ENCODE assay signal across 19 cellular contexts in genomic region chr2:19748073-19748375, GRCh38.
"Had no signal": no experiment of that assay in that cellular context is flagged by ENCODE, and none has a peak within 500 bp of the region (broad histone marks: within the 10 kb centered on the region; RNA-seq: fewer than 3 reads in every experiment).

No MANE protein-coding gene starts in this region.

- ATAC-seq: activated CD4-positive, alpha-beta T cell treated with anti-CD3 and anti-CD28 coated beads for 36 hours; activated T-cell treated with anti-CD3 and anti-CD28 coated beads, Interleukin-2, amount 50 U/mL, for 72 hours; foreskin keratinocyte; stimulated activated effector memory CD8-positive, alpha-beta T cell treated with anti-CD3 and anti-CD28 coated beads, Interleukin-12 subunit alpha, Interleukin-12 subunit beta, amount 100 ng/mL, for 72 hours had no signal

- DNase-seq: activated CD4-positive, alpha-beta memory T cell treated with anti-CD3 and anti-CD28 coated beads, Interleukin-2, amount 10 ng/mL, durations not matched to agents 7 days and 5 days; activated CD4-positive, alpha-beta T cell treated with anti-CD3 and anti-CD28 coated beads for 36 hours; activated CD8-positive, alpha-beta memory T cell treated with anti-CD3 and anti-CD28 coated beads, Interleukin-2, amount 50 U/mL, for 4 hours; activated gamma-delta T cell; activated T-cell treated with anti-CD3 and anti-CD28 coated beads, Interleukin-2, amount 50 U/mL, for 72 hours; amniotic stem cell; effector memory CD4-positive, alpha-beta T cell; foreskin keratinocyte; glutamatergic neuron; immature natural killer cell; left cardiac atrium; midbrain; stimulated activated CD4-positive, alpha-beta T cell treated with anti-CD3 and anti-CD28 coated beads, Interleukin-12 subunit alpha, Interleukin-12 subunit beta, amount 100 ng/mL, for 4 hours; stimulated activated CD4-positive, alpha-beta T cell treated with anti-CD3 and anti-CD28 coated beads, Interleukin-2, amount 100 ng/mL, for 24 hours; T-helper 1 cell; T1000; uterus had no signal

- H3K4me3 ChIP-seq: lung, uterus had no signal

- H3K4me1 ChIP-seq: foreskin keratinocyte, uterus had no signal

- H3K36me3 ChIP-seq: uterus had no signal

- H3K9me3 ChIP-seq: uterus had no signal

- H3K27ac ChIP-seq: foreskin keratinocyte, uterus had no signal

- H3K27me3 ChIP-seq: uterus had no signal
